ENCODE assay signal across 10 cellular contexts in the genomic region with DNA sequence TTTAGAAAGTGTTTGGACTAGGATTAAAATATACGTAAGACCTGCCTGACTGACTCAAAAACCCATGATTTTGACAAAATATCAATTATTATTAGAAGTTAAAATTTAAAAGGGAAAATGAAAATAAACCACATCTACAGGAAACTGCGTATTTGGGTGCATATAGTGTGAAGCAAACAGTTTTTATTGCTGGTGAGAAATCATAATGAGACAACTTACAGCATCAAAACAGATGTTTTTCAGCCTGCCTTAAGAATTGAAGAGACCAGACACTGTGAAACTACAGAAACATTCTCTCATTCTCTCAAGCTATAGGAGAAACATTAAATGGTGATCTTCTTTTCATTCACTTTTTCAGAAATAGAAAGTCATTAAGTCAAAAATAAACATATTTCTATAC.
"Had no signal": no experiment of that assay in that cellular context is flagged by ENCODE, and none has a peak within 500 bp of the region (broad histone marks: within the 10 kb centered on the region; RNA-seq: fewer than 3 reads in every experiment).

No MANE protein-coding gene starts in this region.

- H3K36me3 ChIP-seq: HAP-1 had no signal

- H3K9me3 ChIP-seq: HAP-1 had no signal

- DNase-seq: GM23248, GOT3, H7, HFFc6, IMR-90, KG1 had no signal

- H3K9ac ChIP-seq: GM23248 had no signal

- ATAC-seq: HCT116, K562 had no signal

- H3K4me3 Mint-ChIP-seq: HFFc6 had no signal

- H3K27ac ChIP-seq: GM23248 had no signal

- H3K4me1 ChIP-seq: HAP-1 had no signal

- H3K27ac Mint-ChIP-seq: HFFc6 had no signal

- FAIRE-seq: HTR-8/SVneo, K562 had no signal

- H3K4me3 ChIP-seq: GM23248, HAP-1, K562 had no signal

- H2AFZ ChIP-seq: GM23248 had no signal
